ENCODE assay signal across 25 cellular contexts in genomic region chr10:8462565-8462964, GRCh38.
"Had no signal": no experiment of that assay in that cellular context is flagged by ENCODE, and none has a peak within 500 bp of the region (broad histone marks: within the 10 kb centered on the region; RNA-seq: fewer than 3 reads in every experiment).

No MANE protein-coding gene starts in this region.

- H3K4me2 ChIP-seq: smooth muscle cell had no signal

- H3K27me3 ChIP-seq: esophagus squamous epithelium, gastrocnemius medialis, left lung, right atrium auricular region, thyroid gland had no signal

- H3K4me3 ChIP-seq: coronary artery, esophagus squamous epithelium, gastrocnemius medialis, left lung, prostate gland, right atrium auricular region, smooth muscle cell, thyroid gland had no signal

- H3K27ac ChIP-seq: coronary artery, esophagus squamous epithelium, gastrocnemius medialis, left lung, prostate gland, right atrium auricular region, thyroid gland had no signal

- DNase-seq: dermis blood vessel endothelial cell; effector memory CD4-positive, alpha-beta T cell; erythroblast; esophagus squamous epithelium; gastrocnemius medialis; head of caudate nucleus; left cardiac atrium; left lung; mesendoderm; midbrain; naive thymus-derived CD4-positive, alpha-beta T cell; nephron progenitor cell; nucleus accumbens; stimulated activated CD4-positive, alpha-beta T cell treated with anti-CD3 and anti-CD28 coated beads, Interleukin-12 subunit alpha, Interleukin-12 subunit beta, amount 100 ng/mL, for 4 hours; stimulated activated CD4-positive, alpha-beta T cell treated with anti-CD3 and anti-CD28 coated beads, Interleukin-1b, Interleukin-23, amount 100 ng/mL, for 48 hours; stimulated activated CD4-positive, alpha-beta T cell treated with anti-CD3 and anti-CD28 coated beads, Interleukin-4, amount 100 ng/mL, for 1 hour; stimulated activated CD8-positive, alpha-beta memory T cell treated with anti-CD3 and anti-CD28 coated beads, Interleukin-4, amount 100 ng/mL, for 48 hours; stimulated activated naive CD4-positive, alpha-beta T cell; stimulated activated naive CD8-positive, alpha-beta T cell treated with anti-CD3 and anti-CD28 coated beads, Interleukin-15, amount 100 ng/mL, for 72 hours; thyroid gland had no signal

- ATAC-seq: gastrocnemius medialis; left lung; naive thymus-derived CD4-positive, alpha-beta T cell; sciatic nerve; stimulated activated naive CD8-positive, alpha-beta T cell treated with anti-CD3 and anti-CD28 coated beads, Interleukin-15, amount 100 ng/mL, for 72 hours had no signal

- H3K36me3 ChIP-seq: esophagus squamous epithelium, gastrocnemius medialis, left lung, prostate gland, right atrium auricular region, thyroid gland had no signal

- H3K9me3 ChIP-seq: gastrocnemius medialis, prostate gland, thyroid gland had no signal

- H3K4me1 ChIP-seq: esophagus squamous epithelium, gastrocnemius medialis, left lung, prostate gland, right atrium auricular region, thyroid gland had no signal
